ENCODE assay signal across 1 cellular context in genomic region chr7:100429637-100430449, GRCh38.
TF ChIP-seq lines count a peak whose summit lies in the region.

MEPCE (plus strand) TSS chr7:100429831; CDS start chr7:100430019, 188 bp downstream.

TF ChIP-seq in IMR-90, 13 proteins besides CTCF, POLR2A, EP300 and RAD21 (continued from another document):
- TF ChIP-seq CHD1 (IDR thresholded peaks at IDR 0.05; ENCODE audit: low read depth, low read length) (peak; percentile 85; the same call in 1 of the 2 replicates), NFE2L2 (IDR thresholded peaks at IDR 0.05; ENCODE audit: low read depth, low read length) (no peak), RFX5 (IDR thresholded peaks at IDR 0.05; ENCODE audit: low read depth, low read length) (no peak), MAFK (IDR thresholded peaks at IDR 0.05; ENCODE audit: low read depth, low read length) (no peak), SMC3 (IDR thresholded peaks at IDR 0.05; ENCODE audit: low read depth, low read length) (no peak), MXI1 (IDR thresholded peaks at IDR 0.05; ENCODE audit: borderline replicate concordance, low read depth, low read length) (no peak), RCOR1 (IDR thresholded peaks at IDR 0.05; ENCODE audit: insufficient replicate concordance, low read length) (no peak), MAZ (IDR thresholded peaks at IDR 0.05; ENCODE audit: borderline replicate concordance, low read depth, low read length) (peak; percentile 29; the same call in 1 of the 2 replicates), FOS (IDR thresholded peaks at IDR 0.05; ENCODE audit: low read depth, low read length) (no peak)
- TF ChIP-seq, protein P1, sequence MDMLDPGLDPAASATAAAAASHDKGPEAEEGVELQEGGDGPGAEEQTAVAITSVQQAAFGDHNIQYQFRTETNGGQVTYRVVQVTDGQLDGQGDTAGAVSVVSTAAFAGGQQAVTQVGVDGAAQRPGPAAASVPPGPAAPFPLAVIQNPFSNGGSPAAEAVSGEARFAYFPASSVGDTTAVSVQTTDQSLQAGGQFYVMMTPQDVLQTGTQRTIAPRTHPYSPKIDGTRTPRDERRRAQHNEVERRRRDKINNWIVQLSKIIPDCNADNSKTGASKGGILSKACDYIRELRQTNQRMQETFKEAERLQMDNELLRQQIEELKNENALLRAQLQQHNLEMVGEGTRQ (IDR thresholded peaks at IDR 0.05; ENCODE audit: low read depth, low read length), result no peak
